8 cellular contexts compared by ENCODE assay signal in the genomic region with DNA sequence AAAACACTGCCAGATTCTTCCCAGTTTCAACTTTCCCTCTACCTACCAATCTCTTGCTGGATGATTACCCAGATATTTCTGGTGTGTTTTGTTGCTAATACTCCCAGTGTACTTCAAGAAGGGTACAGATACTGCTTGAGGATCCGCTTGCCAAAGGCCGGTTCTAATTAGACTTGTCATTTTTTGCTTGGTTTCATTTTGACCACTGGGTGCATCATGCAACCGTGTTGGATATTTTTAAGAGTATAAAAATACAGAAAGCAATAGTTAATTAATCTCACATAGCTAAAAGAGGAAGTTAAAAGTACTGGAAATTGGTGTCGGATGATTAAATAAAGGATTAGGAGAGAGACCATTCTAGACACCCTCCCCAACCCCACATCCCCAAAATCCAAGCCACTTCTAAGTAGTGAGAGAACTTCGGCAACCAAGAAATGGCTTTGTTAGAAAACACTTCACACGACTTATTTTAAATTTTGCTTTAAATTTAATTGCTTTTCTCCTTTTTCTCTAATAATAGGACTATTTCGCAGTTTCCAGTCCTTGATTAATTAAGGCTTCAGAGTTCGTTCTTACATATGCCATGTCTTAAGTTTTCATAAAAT. TPM values are rescaled to one million over a fixed set of nuclear protein-coding genes. Genes with fewer than 3 reads are reported as not detected.
DNase-seq lines count a peak whose midpoint lies in the region; ATAC-seq and TF ChIP-seq lines count a peak whose summit lies in the region.

No MANE protein-coding gene starts in this region.

- TF ChIP-seq POLR2A in esophagus muscularis mucosa (IDR thresholded peaks at IDR 0.05; ENCODE audit: low read depth) (no peak), prostate gland (IDR thresholded peaks at IDR 0.05) (no peak)

- H3K9me3 ChIP-seq in AG04450 (ENCODE audit: control insufficient read depth, insufficient read depth, low read length) (no peaks in the 10 kb centered on the region), RWPE2 (ENCODE audit: severe bottlenecking) (no peaks in the 10 kb centered on the region), esophagus muscularis mucosa (no peaks in the 10 kb centered on the region), prostate gland (no peaks in the 10 kb centered on the region)

- H3K4me1 ChIP-seq in RWPE2 (ENCODE audit: insufficient read depth, poor library complexity, severe bottlenecking): peaks cover 5% of the 10 kb centered on the region
- peaks cover 12 to 16% (median 14%) of the 10 kb centered on the region in 4 donors for H3K4me1 ChIP-seq in esophagus muscularis mucosa
- H3K4me1 ChIP-seq in prostate gland (replicated peaks): no peaks in the 10 kb centered on the region

- POLR2A ChIA-PET in AG04450 (lab: Yijun Ruan, JAX): interaction anchor here (1.0 to 1.8 kb wide), 2 partner anchors 10 to 38 kb away, joined by 3 to 13 read pairs; no protein-coding TSS in a partner anchor

- 25% methylated on average over 8 of the region's 8 CpGs for WGBS in esophagus muscularis mucosa
- WGBS in prostate gland: 48% methylated on average over 8 of the region's 8 CpGs

- H3K4me3 ChIP-seq in AG04450 (ENCODE audit: low read depth, low read length): peak overlapping the region; percentile 85
- peak overlapping the region; percentile 92 for H3K4me3 ChIP-seq in GM12864 (ENCODE audit: low read depth, low read length)
- H3K4me3 ChIP-seq in RWPE2 (ENCODE audit: severe bottlenecking): peak overlapping the region; percentile 54
- H3K4me3 ChIP-seq in esophagus muscularis mucosa: peak overlapping the region; percentile 71 to 98 (median 82)
- H3K4me3 ChIP-seq in prostate gland: peak overlapping the region; percentile 67 to 79

- ATAC-seq in RWPE2 (ENCODE audit: low read depth) (no peak), GM21717 (IDR thresholded peaks at IDR 0.05; ENCODE audit: unreplicated experiment) (no peak)

- intact Hi-C loops in esophagus muscularis mucosa (cut with DNase I): no loop called here
- intact Hi-C loops in prostate gland (cut with DNase I): no loop called here

- no peaks in the 10 kb centered on the region for H3K27me3 ChIP-seq in AG04450 (ENCODE audit: control insufficient read depth, insufficient read depth, low read length)
- no peaks in the 10 kb centered on the region for H3K27me3 ChIP-seq in RWPE2 (ENCODE audit: insufficient read depth, poor library complexity, severe bottlenecking)
- H3K27me3 ChIP-seq in esophagus muscularis mucosa: no peaks in the 10 kb centered on the region
- no peaks in the 10 kb centered on the region for H3K27me3 ChIP-seq in prostate gland (replicated peaks; ENCODE audit: insufficient read depth)

- H3K27ac ChIP-seq in AG04450 (ENCODE audit: low read depth, low read length) (peak overlapping the region; percentile 97), RWPE2 (ENCODE audit: poor library complexity, severe bottlenecking) (peak overlapping the region; percentile 74), esophagus muscularis mucosa (replicated peaks in 1 of 4) (peak overlapping the region; percentile 95 to 99 (median 98)), prostate gland (peak overlapping the region; percentile 94 to 98)

- TF ChIP-seq EP300 in esophagus muscularis mucosa (IDR thresholded peaks at IDR 0.05): no peak

- H3K36me3 ChIP-seq in RWPE2 (ENCODE audit: low read depth): no peaks in the 10 kb centered on the region
- no peaks in the 10 kb centered on the region for H3K36me3 ChIP-seq in esophagus muscularis mucosa
- no peaks in the 10 kb centered on the region for H3K36me3 ChIP-seq in prostate gland

- DNase-seq in AG04450 (ENCODE audit: low read depth, low spot score): no peak
- DNase-seq in GM12864 (ENCODE audit: low read depth): no peak
- DNase-seq in RWPE2 (ENCODE audit: low spot score): no peak
- no peak for DNase-seq in esophagus muscularis mucosa (ENCODE audit: extremely low spot score)
- no peak for DNase-seq in prostate gland (ENCODE audit: low spot score)
- no peak for DNase-seq in GM10266 (ENCODE audit: extremely low spot score)
- no peak for DNase-seq in stimulated activated naive CD4-positive, alpha-beta T cell treated with Interleukin-2 at 50 U/mL for 16 hours (lab: John Stamatoyannopoulos, UW)

- CTCF ChIA-PET in AG04450 (lab: Charles Lee): interaction anchor here (0.6 to 1.1 kb wide), 4 partner anchors 38 to 280 kb away, joined by 3 to 6 read pairs (median 4); no protein-coding TSS in a partner anchor

- TF ChIP-seq CTCF in AG04450 (IDR thresholded peaks at IDR 0.05; ENCODE audit: low read depth, low read length) (no peak), GM12864 (IDR thresholded peaks at IDR 0.05; ENCODE audit: low read depth, low read length, missing control alignments) (no peak), RWPE2 (IDR thresholded peaks at IDR 0.05; ENCODE audit: poor library complexity, severe bottlenecking) (no peak), esophagus muscularis mucosa (IDR thresholded peaks at IDR 0.05) (no peak), prostate gland (IDR thresholded peaks at IDR 0.05) (no peak), GM10266 (IDR thresholded peaks at IDR 0.05; ENCODE audit: control insufficient read depth, insufficient read depth, low read depth, missing control alignments) (no peak)

RNA-seq across cellular contexts. Expression of a gene that starts 2.5 kb away (rescaled TPM):
- polyA plus RNA-seq in AG04450 (2011; rRNA removed): 9.5 and 12.5 TPM in 2 replicates
- polyA minus RNA-seq in AG04450 (2011; rRNA and poly(A)+ RNA removed): 6.3 and 7.3 TPM in 2 replicates
- total RNA-seq in esophagus muscularis mucosa (10 to 100 TPM; 20.4 to 37.4 (median 27.0) TPM), prostate gland (1 to 10 TPM; 6.8 to 8.4 TPM)

RNA-seq across cellular contexts. Expression of a gene that starts 7.5 kb away (rescaled TPM):
- polyA plus RNA-seq in AG04450 (2011; rRNA removed): 37.9 and 40.2 TPM in 2 replicates
- polyA minus RNA-seq in AG04450 (2011; rRNA and poly(A)+ RNA removed): 40.1 and 53.9 TPM in 2 replicates
- total RNA-seq in esophagus muscularis mucosa (10 to 100 TPM; 39.7 to 60.6 (median 42.9) TPM), prostate gland (10 to 100 TPM; 40.4 to 41.5 TPM)
